In the genomic region with DNA sequence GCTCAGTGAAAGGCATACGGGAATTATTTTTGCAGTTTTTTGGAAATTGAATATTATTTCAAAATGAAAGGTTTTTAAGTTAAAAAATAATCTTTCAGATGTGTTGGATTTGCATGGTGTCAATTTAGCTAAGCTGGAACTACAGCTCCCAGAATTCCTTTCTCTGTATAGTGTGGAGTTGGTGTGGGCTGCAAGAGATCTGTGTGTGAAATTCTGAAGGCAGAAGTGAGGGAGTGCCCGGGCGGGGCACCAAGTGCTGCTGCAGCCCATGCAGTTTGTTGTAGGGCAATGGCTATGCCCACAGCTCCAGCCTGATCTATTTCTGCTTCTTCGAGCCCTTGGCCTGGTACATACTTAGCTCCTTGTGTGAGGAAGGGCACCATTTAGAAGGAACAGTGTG, we compare ENCODE assay signal across 1 cellular context.
TF ChIP-seq lines count a peak whose summit lies in the region.

No MANE protein-coding gene starts in this region.

TF ChIP-seq in SK-N-SH treated with all-trans-retinoic acid at 6 μM for 48 hours, 23 proteins besides CTCF, POLR2A, EP300 and RAD21 (continued from another document):
- TF ChIP-seq ZNF70 (CRISPR knock-in tag; IDR thresholded peaks at IDR 0.05) (no peak), OSR1 (CRISPR knock-in tag; IDR thresholded peaks at IDR 0.05) (no peak), TOX (CRISPR knock-in tag; IDR thresholded peaks at IDR 0.05; ENCODE audit: borderline replicate concordance) (no peak), SNAI2 (CRISPR knock-in tag; IDR thresholded peaks at IDR 0.05) (no peak)
- TF ChIP-seq, protein P1, sequence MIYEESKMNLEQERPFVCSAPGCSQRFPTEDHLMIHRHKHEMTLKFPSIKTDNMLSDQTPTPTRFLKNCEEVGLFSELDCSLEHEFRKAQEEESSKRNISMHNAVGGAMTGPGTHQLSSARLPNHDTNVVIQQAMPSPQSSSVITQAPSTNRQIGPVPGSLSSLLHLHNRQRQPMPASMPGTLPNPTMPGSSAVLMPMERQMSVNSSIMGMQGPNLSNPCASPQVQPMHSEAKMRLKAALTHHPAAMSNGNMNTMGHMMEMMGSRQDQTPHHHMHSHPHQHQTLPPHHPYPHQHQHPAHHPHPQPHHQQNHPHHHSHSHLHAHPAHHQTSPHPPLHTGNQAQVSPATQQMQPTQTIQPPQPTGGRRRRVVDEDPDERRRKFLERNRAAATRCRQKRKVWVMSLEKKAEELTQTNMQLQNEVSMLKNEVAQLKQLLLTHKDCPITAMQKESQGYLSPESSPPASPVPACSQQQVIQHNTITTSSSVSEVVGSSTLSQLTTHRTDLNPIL (CRISPR knock-in tag; IDR thresholded peaks at IDR 0.05; ENCODE audit: low read depth) = no peak
- TF ChIP-seq, protein P2, sequence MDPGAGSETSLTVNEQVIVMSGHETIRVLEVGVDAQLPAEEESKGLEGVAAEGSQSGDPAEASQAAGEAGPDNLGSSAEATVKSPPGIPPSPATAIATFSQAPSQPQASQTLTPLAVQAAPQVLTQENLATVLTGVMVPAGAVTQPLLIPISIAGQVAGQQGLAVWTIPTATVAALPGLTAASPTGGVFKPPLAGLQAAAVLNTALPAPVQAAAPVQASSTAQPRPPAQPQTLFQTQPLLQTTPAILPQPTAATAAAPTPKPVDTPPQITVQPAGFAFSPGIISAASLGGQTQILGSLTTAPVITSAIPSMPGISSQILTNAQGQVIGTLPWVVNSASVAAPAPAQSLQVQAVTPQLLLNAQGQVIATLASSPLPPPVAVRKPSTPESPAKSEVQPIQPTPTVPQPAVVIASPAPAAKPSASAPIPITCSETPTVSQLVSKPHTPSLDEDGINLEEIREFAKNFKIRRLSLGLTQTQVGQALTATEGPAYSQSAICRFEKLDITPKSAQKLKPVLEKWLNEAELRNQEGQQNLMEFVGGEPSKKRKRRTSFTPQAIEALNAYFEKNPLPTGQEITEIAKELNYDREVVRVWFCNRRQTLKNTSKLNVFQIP (CRISPR knock-in tag; IDR thresholded peaks at IDR 0.05; ENCODE audit: borderline replicate concordance, low read depth) = no peak
